ENCODE assay signal across 13 cellular contexts in the genomic region with DNA sequence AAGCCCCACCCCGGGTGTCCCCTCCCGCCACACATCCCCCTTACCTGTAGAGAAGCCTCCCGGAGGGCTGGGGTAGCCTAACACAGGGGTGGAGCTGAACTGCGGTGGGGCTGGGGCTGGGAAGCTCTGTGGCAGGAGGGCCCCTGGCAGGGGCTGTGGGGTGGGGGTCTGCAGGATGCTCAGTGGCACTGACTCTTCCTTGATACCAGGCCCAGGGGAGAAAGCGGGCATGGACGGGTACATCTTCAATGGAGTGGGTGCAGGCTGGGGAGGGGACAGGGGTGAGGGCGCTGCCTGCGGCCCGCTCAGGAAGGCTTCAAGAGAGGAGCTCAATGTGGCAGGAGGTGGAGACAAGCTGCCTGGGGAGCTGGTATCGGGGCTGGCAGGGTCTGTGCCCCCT. TPM values are rescaled to one million over a fixed set of nuclear protein-coding genes. Genes with fewer than 3 reads are reported as not detected.
DNase-seq lines count a peak whose midpoint lies in the region; ATAC-seq lines count a peak whose summit lies in the region.
"Had no signal": no experiment of that assay in that cellular context is flagged by ENCODE, and none has a peak within 500 bp of the region (broad histone marks: within the 10 kb centered on the region; RNA-seq: fewer than 3 reads in every experiment).

No MANE protein-coding gene starts in this region.

- peaks cover 19 to 96% (median 81%) of the 10 kb centered on the region in 5 donors for H3K4me1 ChIP-seq in subcutaneous abdominal adipose tissue (ENCODE audit: control insufficient read depth in 5 of 5, insufficient read depth in 5 of 5, low read length in 5 of 5)

- H3K4me1 Mint-ChIP-seq in activated T-cell treated with anti-CD3 and anti-CD28 coated beads, Interleukin-2, amount 50 U/mL, for 24 hours (ENCODE audit: low read depth): peaks cover 65% of the 10 kb centered on the region
- H3K4me1 Mint-ChIP-seq in T-cell: peaks cover 49 to 64% (median 57%) of the 10 kb centered on the region in 3 donors
- peaks cover 40 to 41% of the 10 kb centered on the region in 2 donors for H3K4me1 Mint-ChIP-seq in effector memory CD8-positive, alpha-beta T cell (ENCODE audit: low read depth in 2 of 2)

- H3K9ac ChIP-seq in subcutaneous abdominal adipose tissue (ENCODE audit: low read length in 5 of 5): peak overlapping the region in 2 of 5 donors; percentile 2 to 31

- H3K36me3 Mint-ChIP-seq in activated T-cell treated with anti-CD3 and anti-CD28 coated beads, Interleukin-2, amount 50 U/mL, for 24 hours (ENCODE audit: low read depth): peaks cover 77% of the 10 kb centered on the region
- H3K36me3 Mint-ChIP-seq in T-cell: peaks cover 16% of the 10 kb centered on the region
- peaks cover 78% of the 10 kb centered on the region for H3K36me3 Mint-ChIP-seq in effector memory CD8-positive, alpha-beta T cell (ENCODE audit: insufficient read depth)

- H3K4me3 ChIP-seq in subcutaneous abdominal adipose tissue (ENCODE audit: low read depth in 1 of 5, low read length in 5 of 5): peak overlapping the region in 1 of 5 donors; percentile 75
- H3K4me3 ChIP-seq: tibial artery had no signal

- H3K27me3 Mint-ChIP-seq in activated T-cell treated with anti-CD3 and anti-CD28 coated beads, Interleukin-2, amount 50 U/mL, for 24 hours: no peaks in the 10 kb centered on the region
- H3K27me3 Mint-ChIP-seq in T-cell: no peaks in the 10 kb centered on the region
- H3K27me3 Mint-ChIP-seq in effector memory CD8-positive, alpha-beta T cell: no peaks in the 10 kb centered on the region

- H3K27me3 ChIP-seq in subcutaneous abdominal adipose tissue (ENCODE audit: control insufficient read depth in 5 of 5, insufficient read depth in 4 of 5, low read length in 5 of 5): no peaks in the 10 kb centered on the region
- H3K27me3 ChIP-seq: tibial artery had no signal

- H3K9me3 ChIP-seq in subcutaneous abdominal adipose tissue (ENCODE audit: control insufficient read depth in 5 of 5, low read length in 5 of 5): no peaks in the 10 kb centered on the region
- H3K9me3 ChIP-seq: tibial artery had no signal

- peak overlapping the region; percentile 81 for H3K27ac ChIP-seq in subcutaneous abdominal adipose tissue (ENCODE audit: low read depth, low read length)
- H3K27ac ChIP-seq: HL-60, tibial artery had no signal

- POLR2A ChIA-PET in T-cell (lab: Charles Lee): interaction anchor here (0.6 to 1.4 kb wide), 2 partner anchors 14 to 16 kb away, joined by 3 to 7 read pairs; a partner anchor contains a TSS

- H3K27ac Mint-ChIP-seq in activated T-cell treated with anti-CD3 and anti-CD28 coated beads, Interleukin-2, amount 50 U/mL, for 24 hours: peak overlapping the region; percentile 84
- peak overlapping the region; percentile 55 to 66 for H3K27ac Mint-ChIP-seq in T-cell
- peak overlapping the region in 1 of 2 donors; percentile 79 for H3K27ac Mint-ChIP-seq in effector memory CD8-positive, alpha-beta T cell

- CTCF ChIA-PET in T-cell (lab: Charles Lee): interaction anchor here in 1 of 2 donors (0.8 to 1.1 kb wide), 2 partner anchors 8 to 42 kb away, joined by 3 read pairs; no protein-coding TSS in a partner anchor

- no peaks in the 10 kb centered on the region for H3K9me3 Mint-ChIP-seq in activated T-cell treated with anti-CD3 and anti-CD28 coated beads, Interleukin-2, amount 50 U/mL, for 24 hours
- H3K9me3 Mint-ChIP-seq in T-cell: no peaks in the 10 kb centered on the region
- H3K9me3 Mint-ChIP-seq in effector memory CD8-positive, alpha-beta T cell: no peaks in the 10 kb centered on the region

- DNase-seq in activated T-cell treated with anti-CD3 and anti-CD28 coated beads, Interleukin-2, amount 50 U/mL, for 24 hours: no peak
- DNase-seq in activated T-cell treated with anti-CD3 and anti-CD28 coated beads for 4 hours (no peak), T-cell (no peak), NCI-H82 treated with DMSO at 0.1 percent for 48 hours (lab: John Stamatoyannopoulos, UW; ENCODE audit: unreplicated experiment) (no peak)
- DNase-seq in effector memory CD8-positive, alpha-beta T cell: no peak
- DNase-seq in activated CD4-positive, alpha-beta T cell treated with anti-CD3 and anti-CD28 coated beads for 1 hour: no peak
- DNase-seq: amniotic stem cell, retina had no signal

- H3K36me3 ChIP-seq in subcutaneous abdominal adipose tissue (ENCODE audit: control insufficient read depth in 5 of 5, insufficient read depth in 5 of 5, low read length in 5 of 5): peaks cover 0 to 54% (median 50%) of the 10 kb centered on the region in 5 donors

- peak overlapping the region; percentile 48 for H3K4me3 Mint-ChIP-seq in activated T-cell treated with anti-CD3 and anti-CD28 coated beads, Interleukin-2, amount 50 U/mL, for 24 hours
- peak overlapping the region in 1 of 3 donors; percentile 76 for H3K4me3 Mint-ChIP-seq in T-cell
- peak overlapping the region; percentile 27 to 60 for H3K4me3 Mint-ChIP-seq in effector memory CD8-positive, alpha-beta T cell

- ATAC-seq in T-cell (replicated peaks in 1 of 4) (no peak), HG02981 (IDR thresholded peaks at IDR 0.05; ENCODE audit: unreplicated experiment) (no peak)
- no peak for ATAC-seq in effector memory CD8-positive, alpha-beta T cell (replicated peaks)
- ATAC-seq: Right ventricle myocardium inferior had no signal

RNA-seq across cellular contexts. Expression of a gene that starts 16.7 kb away (rescaled TPM):
- 100 to 1,000 TPM in 2 of 5 donors, 10 to 100 TPM in 3; 24.6 to 279 (median 38.9) TPM for total RNA-seq in T-cell
